ENCODE assay signal across 23 cellular contexts in genomic region chr2:144711084-144711483, GRCh38.
"Had no signal": no experiment of that assay in that cellular context is flagged by ENCODE, and none has a peak within 500 bp of the region (broad histone marks: within the 10 kb centered on the region; RNA-seq: fewer than 3 reads in every experiment).

No MANE protein-coding gene starts in this region.

- H3K9ac ChIP-seq: KMS-11 had no signal

- H3K4me1 ChIP-seq: breast epithelium had no signal

- H3K36me3 Mint-ChIP-seq: activated naive CD4-positive, alpha-beta T cell treated with anti-CD3 and anti-CD28 coated beads, Interleukin-2, amount 50 U/mL, for 24 hours had no signal

- H3K4me3 ChIP-seq: breast epithelium, MG63, SJSA1 had no signal

- H3K36me3 ChIP-seq: breast epithelium, MG63, SJSA1 had no signal

- H3K4me1 Mint-ChIP-seq: activated naive CD4-positive, alpha-beta T cell treated with anti-CD3 and anti-CD28 coated beads, Interleukin-2, amount 50 U/mL, for 24 hours; T-helper 17 cell had no signal

- H3K4me3 Mint-ChIP-seq: activated CD8-positive, alpha-beta T cell treated with anti-CD3 and anti-CD28 coated beads for 36 hours; activated naive CD4-positive, alpha-beta T cell treated with anti-CD3 and anti-CD28 coated beads, Interleukin-2, amount 50 U/mL, for 24 hours; T-helper 17 cell had no signal

- H3K4me2 ChIP-seq: KMS-11 had no signal

- H3K27ac ChIP-seq: breast epithelium, KMS-11, SJSA1 had no signal

- H3K27ac Mint-ChIP-seq: activated CD8-positive, alpha-beta T cell treated with anti-CD3 and anti-CD28 coated beads for 36 hours; activated naive CD4-positive, alpha-beta T cell treated with anti-CD3 and anti-CD28 coated beads, Interleukin-2, amount 50 U/mL, for 24 hours; T-helper 17 cell had no signal

- H3K27me3 ChIP-seq: breast epithelium, MG63, SJSA1 had no signal

- H3K9me3 ChIP-seq: breast epithelium, MG63, SJSA1 had no signal

- H3K9me3 Mint-ChIP-seq: activated CD8-positive, alpha-beta T cell treated with anti-CD3 and anti-CD28 coated beads for 36 hours had no signal

- DNase-seq: activated CD4-positive, alpha-beta T cell treated with anti-CD3 and anti-CD28 coated beads, Interleukin-2, amount 50 U/mL, for 1 hour; activated CD4-positive, CD25-positive, alpha-beta regulatory T cell; activated CD8-positive, alpha-beta memory T cell treated with anti-CD3 and anti-CD28 coated beads, Interleukin-2, amount 50 U/mL, for 4 hours; activated CD8-positive, alpha-beta T cell treated with anti-CD3 and anti-CD28 coated beads for 36 hours; aorta; caudate nucleus; MG63; MV-4-11; NCI-H1092 treated with DMSO at 0.1 percent for 48 hours; NCI-H1417 treated with DMSO at 0.1 percent for 48 hours; NCI-H2029 treated with DMSO at 0.1 percent for 48 hours; NCI-H345; NCI-H510A; NCI-H69; NK-92 treated with Interleukin-12 subunit alpha and Interleukin-12 subunit beta, amount 100 ng/mL, for 24 hours; PC-3; SHP77; T-helper 17 cell; T-helper 9 cell had no signal

- ATAC-seq: activated CD8-positive, alpha-beta T cell treated with anti-CD3 and anti-CD28 coated beads for 36 hours; PC-3; T-helper 17 cell had no signal

- H3K27me3 Mint-ChIP-seq: activated CD8-positive, alpha-beta T cell treated with anti-CD3 and anti-CD28 coated beads for 36 hours; activated naive CD4-positive, alpha-beta T cell treated with anti-CD3 and anti-CD28 coated beads, Interleukin-2, amount 50 U/mL, for 24 hours had no signal
